ENCODE assay signal across 10 cellular contexts in genomic region chr11:62882811-62883496, GRCh38. TPM values are rescaled to one million over a fixed set of nuclear protein-coding genes. Genes with fewer than 3 reads are reported as not detected.
DNase-seq lines count a peak whose midpoint lies in the region; ATAC-seq and TF ChIP-seq lines count a peak whose summit lies in the region.
"Had no signal": no experiment of that assay in that cellular context is flagged by ENCODE, and none has a peak within 500 bp of the region (broad histone marks: within the 10 kb centered on the region; RNA-seq: fewer than 3 reads in every experiment).

No MANE protein-coding gene starts in this region.

- intact Hi-C loops in OCI-LY7 (cut with micrococcal nuclease; ENCODE audit: unreplicated experiment) = loop anchor here (5.0 kb wide), 1 partner anchor 311 kb away; the partner anchor contains the start of gene EEF1G

- ATAC-seq in CD4-positive, CD25-positive, alpha-beta regulatory T cell (ENCODE audit: low read depth in 2 of 2) = no peak
- no peak for ATAC-seq in GM18519 (IDR thresholded peaks at IDR 0.05; ENCODE audit: low FRiP score, unreplicated experiment)

- peak overlapping the region; percentile 99 for H3K9ac ChIP-seq in endodermal cell (ENCODE audit: extremely low read depth, low read length, poor library complexity, severe bottlenecking)

- no peaks in the 10 kb centered on the region for H3K9me2 ChIP-seq in OCI-LY7 (ENCODE audit: insufficient read depth, low read length)

- 73 to 88% methylated on average over 3 to 5 of the region's 5 CpGs for WGBS in endodermal cell (ENCODE audit: insufficient coverage in 1 of 2, insufficient read length in 1 of 2), 2 experiments

- POLR2A ChIA-PET in OCI-LY7 (lab: Charles Lee) = interaction anchor here (0.5 to 4.8 kb wide), 5 partner anchors 15 to 463 kb away, joined by 3 to 42 read pairs (median 6); no protein-coding TSS in a partner anchor

- peak overlapping the region; percentile 99 to 100 (median 100) for H3K27ac Mint-ChIP-seq in CD4-positive, CD25-positive, alpha-beta regulatory T cell
- peak overlapping the region; percentile 100 for H3K27ac Mint-ChIP-seq in endodermal cell

- H3K79me2 ChIP-seq in OCI-LY7 (ENCODE audit: insufficient read depth, low read depth, low read length) = peaks cover 48% of the 10 kb centered on the region

- peak overlapping the region; percentile 95 for H3K4me2 ChIP-seq in OCI-LY7 (ENCODE audit: low read length)

- H3K9me3 Mint-ChIP-seq in CD4-positive, CD25-positive, alpha-beta regulatory T cell = peaks cover 0 to 1% (median 0%) of the 10 kb centered on the region in 7 donors
- no peaks in the 10 kb centered on the region for H3K9me3 Mint-ChIP-seq in endodermal cell

- peak overlapping the region; percentile 96 for H3K4me3 ChIP-seq in CD4-positive, CD25-positive, alpha-beta regulatory T cell (ENCODE audit: low read depth, low read length)
- peak overlapping the region; percentile 73 for H3K4me3 ChIP-seq in OCI-LY7 (ENCODE audit: low read depth, low read length, poor library complexity, severe bottlenecking)
- H3K4me3 ChIP-seq in endodermal cell (ENCODE audit: low read length) = peak overlapping the region; percentile 95
- peak overlapping the region in 1 of 2 experiments; percentile 76 for H3K4me3 ChIP-seq in neutrophil (ENCODE audit: low read depth in 1 of 2, low read length in 1 of 2)

- no peak for TF ChIP-seq CTCF in OCI-LY7 (conservative IDR thresholded peaks at IDR 0.05; ENCODE audit: low read length)
- no peak for TF ChIP-seq CTCF in endodermal cell (conservative IDR thresholded peaks at IDR 0.05)
- no peak for TF ChIP-seq CTCF in neutrophil (IDR thresholded peaks at IDR 0.05)

- no peak overlapping the region for H2AFZ ChIP-seq in OCI-LY7 (ENCODE audit: low read length)

- H3K4me1 ChIP-seq in CD4-positive, CD25-positive, alpha-beta regulatory T cell (ENCODE audit: control insufficient read depth, insufficient read depth, low read length, poor library complexity, severe bottlenecking) = peaks cover 42% of the 10 kb centered on the region
- peaks cover 28% of the 10 kb centered on the region for H3K4me1 ChIP-seq in OCI-LY7 (ENCODE audit: insufficient read depth, low read length, poor library complexity, severe bottlenecking)
- H3K4me1 ChIP-seq in endodermal cell (ENCODE audit: control insufficient read depth, insufficient read depth, low read length) = peaks cover 10% of the 10 kb centered on the region
- peaks cover 24 to 28% of the 10 kb centered on the region in 2 experiments for H3K4me1 ChIP-seq in neutrophil (ENCODE audit: control insufficient read depth in 1 of 2, insufficient read depth in 1 of 2, low read depth in 1 of 2, low read length in 1 of 2)

- peaks cover 53% of the 10 kb centered on the region for H3K36me3 ChIP-seq in CD4-positive, CD25-positive, alpha-beta regulatory T cell (ENCODE audit: control insufficient read depth, insufficient read depth, low read length)
- peaks cover 94% of the 10 kb centered on the region for H3K36me3 ChIP-seq in OCI-LY7 (ENCODE audit: insufficient read depth, low read length)
- H3K36me3 ChIP-seq in endodermal cell (ENCODE audit: control insufficient read depth, insufficient read depth, low read length) = peaks cover 78% of the 10 kb centered on the region
- H3K36me3 ChIP-seq in neutrophil = peaks cover 46% of the 10 kb centered on the region

- peak overlapping the region; percentile 97 to 100 (median 100) for H3K4me3 Mint-ChIP-seq in CD4-positive, CD25-positive, alpha-beta regulatory T cell
- H3K4me3 Mint-ChIP-seq in endodermal cell = peak overlapping the region; percentile 98

- peaks cover 11% of the 10 kb centered on the region; the same call in 1 of the 2 replicates for H4K20me1 ChIP-seq in OCI-LY7 (ENCODE audit: insufficient read depth, low read length)

- peak overlapping the region; percentile 98 for H3K27ac ChIP-seq in CD4-positive, CD25-positive, alpha-beta regulatory T cell (ENCODE audit: insufficient read depth, low read length, poor library complexity, severe bottlenecking)
- H3K27ac ChIP-seq in OCI-LY7 (ENCODE audit: low read depth, low read length, poor library complexity, severe bottlenecking) (peak overlapping the region; percentile 74), endodermal cell (ENCODE audit: low read depth, low read length) (peak overlapping the region; percentile 7), neutrophil (peak overlapping the region; percentile 89)

- H3K4me1 Mint-ChIP-seq in CD4-positive, CD25-positive, alpha-beta regulatory T cell = peaks cover 11 to 59% (median 43%) of the 10 kb centered on the region in 4 donors
- peaks cover 48% of the 10 kb centered on the region for H3K4me1 Mint-ChIP-seq in endodermal cell

- H3K27me3 ChIP-seq in CD4-positive, CD25-positive, alpha-beta regulatory T cell (ENCODE audit: control insufficient read depth, insufficient read depth, low read length) = no peaks in the 10 kb centered on the region
- H3K27me3 ChIP-seq in endodermal cell (ENCODE audit: control insufficient read depth, insufficient read depth, low read length, poor library complexity, severe bottlenecking) (no peaks in the 10 kb centered on the region), neutrophil (no peaks in the 10 kb centered on the region)

- CTCF ChIA-PET in OCI-LY7 (lab: Charles Lee; ENCODE audit: unreplicated experiment) = no interaction called here

- H3K36me3 Mint-ChIP-seq in CD4-positive, CD25-positive, alpha-beta regulatory T cell = peaks cover 40% of the 10 kb centered on the region
- peaks cover 74% of the 10 kb centered on the region for H3K36me3 Mint-ChIP-seq in endodermal cell (ENCODE audit: low read depth)

- no peaks in the 10 kb centered on the region for H3K9me3 ChIP-seq in CD4-positive, CD25-positive, alpha-beta regulatory T cell (ENCODE audit: control insufficient read depth in 2 of 2, low read length in 2 of 2)
- H3K9me3 ChIP-seq in OCI-LY7 (ENCODE audit: low read length) (no peaks in the 10 kb centered on the region), endodermal cell (ENCODE audit: control insufficient read depth, low read length) (no peaks in the 10 kb centered on the region), neutrophil (no peaks in the 10 kb centered on the region)

- H3K27me3 Mint-ChIP-seq in CD4-positive, CD25-positive, alpha-beta regulatory T cell = peaks cover 8% of the 10 kb centered on the region
- H3K27me3 Mint-ChIP-seq in endodermal cell (ENCODE audit: insufficient read depth) = no peaks in the 10 kb centered on the region

- no peak for DNase-seq in CD4-positive, CD25-positive, alpha-beta regulatory T cell
- no peak for DNase-seq in OCI-LY7 (ENCODE audit: low spot score)
- no peak for DNase-seq in endodermal cell
- no peak for DNase-seq in OCI-M2 (lab: John Stamatoyannopoulos, UW; ENCODE audit: unreplicated experiment)
- DNase-seq in dedifferentiated amniotic fluid mesenchymal stem cell (ENCODE audit: extremely low spot score) = no peak
- DNase-seq in SK-N-DZ (ENCODE audit: low spot score) = no peak
- DNase-seq: stimulated activated CD4-positive, alpha-beta T cell treated with anti-CD3 and anti-CD28 coated beads, Interleukin-12 subunit alpha, Interleukin-12 subunit beta, amount 100 ng/mL, for 4 hours had no signal

- BruUV-seq in OCI-LY7 (replicated peaks; lab: Mats Ljungman, UMichigan) = no TSS peak

RNA-seq across cellular contexts. Expression of gene SLC3A2, which starts 2.3 kb away (rescaled TPM):
- total RNA-seq in CD4-positive, CD25-positive, alpha-beta regulatory T cell = 277 TPM
- polyA plus RNA-seq in CD4-positive, CD25-positive, alpha-beta regulatory T cell = 100 to 1,000 TPM; 158 to 172 (median 168) TPM
- 289 and 291 TPM in 2 replicates for total RNA-seq in OCI-LY7 (2014; rRNA removed; shearing (Covaris generic))
- total RNA-seq in OCI-LY7 (2022) (321 and 339 TPM in 2 replicates), endodermal cell (100 to 1,000 TPM; 438 to 488 TPM)
- 216 TPM for polyA plus RNA-seq in endodermal cell (2013, experiment 1 of 2)
- 179 TPM for polyA plus RNA-seq in endodermal cell (2013, experiment 2 of 2)
- 119 and 124 TPM in 2 replicates for polyA plus RNA-seq in SK-N-DZ (2014; cell fraction: cytosol; rRNA removed)
- 182 and 202 TPM in 2 replicates for polyA plus RNA-seq in SK-N-DZ (2014; cell fraction: nucleus; rRNA removed)

RNA-seq across cellular contexts. Expression of gene CHRM1, which starts 38.2 kb away (rescaled TPM):
- not detected for total RNA-seq in CD4-positive, CD25-positive, alpha-beta regulatory T cell
- polyA plus RNA-seq in CD4-positive, CD25-positive, alpha-beta regulatory T cell = not detected
- not detected in 2 replicates for total RNA-seq in OCI-LY7 (2014; rRNA removed; shearing (Covaris generic))
- not detected in 2 replicates for total RNA-seq in OCI-LY7 (2022)
- not detected for total RNA-seq in endodermal cell
- polyA plus RNA-seq in endodermal cell (2013, experiment 1 of 2) = 0.07 TPM
- polyA plus RNA-seq in endodermal cell (2013, experiment 2 of 2) = 0.21 TPM
- 1.3 and 1.8 TPM in 2 replicates for polyA plus RNA-seq in SK-N-DZ (2014; cell fraction: cytosol; rRNA removed)
- polyA plus RNA-seq in SK-N-DZ (2014; cell fraction: nucleus; rRNA removed) = 0.53 and 1.0 TPM in 2 replicates
- total RNA-seq: T-helper 2 cell treated with Interferon-gamma antibody and Interleukin-4, amounts not matched to agents 100 ng/mL and 5 ng/mL, for 36 hours had no signal

RNA-seq across cellular contexts. Expression of gene WDR74, which starts 43.6 kb away (rescaled TPM):
- 201 TPM for total RNA-seq in CD4-positive, CD25-positive, alpha-beta regulatory T cell
- polyA plus RNA-seq in CD4-positive, CD25-positive, alpha-beta regulatory T cell = 10 to 100 TPM; 41.6 to 61.1 (median 49.0) TPM
- 139 and 169 TPM in 2 replicates for total RNA-seq in OCI-LY7 (2014; rRNA removed; shearing (Covaris generic))
- total RNA-seq in OCI-LY7 (2022) (85.0 and 98.4 TPM in 2 replicates), endodermal cell (10 to 100 TPM; 44.6 to 48.1 TPM)
- polyA plus RNA-seq in endodermal cell (2013, experiment 1 of 2) = 130 TPM
- polyA plus RNA-seq in endodermal cell (2013, experiment 2 of 2) = 195 TPM
- 161 and 175 TPM in 2 replicates for polyA plus RNA-seq in SK-N-DZ (2014; cell fraction: cytosol; rRNA removed)
- 259 and 327 TPM in 2 replicates for polyA plus RNA-seq in SK-N-DZ (2014; cell fraction: nucleus; rRNA removed)

RNA-seq across cellular contexts. Expression of gene TEX54, which starts 50.3 kb away (rescaled TPM):
- not detected for total RNA-seq in CD4-positive, CD25-positive, alpha-beta regulatory T cell
- 1 to 10 TPM in 2 of 4 donors, under 1 TPM in 1, not detected in 1; 0.76 to 2.2 (median 2.1) TPM for polyA plus RNA-seq in CD4-positive, CD25-positive, alpha-beta regulatory T cell
- total RNA-seq in OCI-LY7 (2014; rRNA removed; shearing (Covaris generic)) = 1.0 TPM in 1 of 2 replicates, not detected in the other
- total RNA-seq in OCI-LY7 (2022) = 0.89 TPM in 1 of 2 replicates, not detected in the other
- total RNA-seq in endodermal cell = not detected
- polyA plus RNA-seq in endodermal cell (2013, experiment 1 of 2) = not detected
- not detected for polyA plus RNA-seq in endodermal cell (2013, experiment 2 of 2)
- not detected in 2 replicates for polyA plus RNA-seq in SK-N-DZ (2014; cell fraction: cytosol; rRNA removed)
- not detected in 2 replicates for polyA plus RNA-seq in SK-N-DZ (2014; cell fraction: nucleus; rRNA removed)
- total RNA-seq: T-helper 2 cell treated with Interferon-gamma antibody and Interleukin-4, amounts not matched to agents 100 ng/mL and 5 ng/mL, for 36 hours had no signal

RNA-seq across cellular contexts. Expression of gene STX5, which starts 51.1 kb away (rescaled TPM):
- 128 TPM for total RNA-seq in CD4-positive, CD25-positive, alpha-beta regulatory T cell
- 10 to 100 TPM; 28.2 to 39.8 (median 35.4) TPM for polyA plus RNA-seq in CD4-positive, CD25-positive, alpha-beta regulatory T cell
- 21.7 and 30.6 TPM in 2 replicates for total RNA-seq in OCI-LY7 (2014; rRNA removed; shearing (Covaris generic))
- 41.0 and 47.5 TPM in 2 replicates for total RNA-seq in OCI-LY7 (2022)
- 10 to 100 TPM; 36.9 to 37.3 TPM for total RNA-seq in endodermal cell
- 38.8 TPM for polyA plus RNA-seq in endodermal cell (2013, experiment 1 of 2)
- polyA plus RNA-seq in endodermal cell (2013, experiment 2 of 2) = 35.1 TPM
- polyA plus RNA-seq in SK-N-DZ (2014; cell fraction: cytosol; rRNA removed) = 18.2 and 31.0 TPM in 2 replicates
- polyA plus RNA-seq in SK-N-DZ (2014; cell fraction: nucleus; rRNA removed) = 17.6 and 25.3 TPM in 2 replicates

Comparison
In these comparisons a context has a peak if more than half of its experiments do, and no peak if none do; other contexts are left out.
1. H3K27ac ChIP-seq: peak in every context shown above with its lines; median percentile 98 in CD4-positive, CD25-positive, alpha-beta regulatory T cell; 89 in neutrophil; 74 in OCI-LY7; 7 in endodermal cell.